8 cellular contexts compared by ENCODE assay signal in genomic region chr11:35418847-35419712, GRCh38. TPM values are rescaled to one million over a fixed set of nuclear protein-coding genes. Genes with fewer than 3 reads are reported as not detected.
DNase-seq lines count a peak whose midpoint lies in the region; ATAC-seq and TF ChIP-seq lines count a peak whose summit lies in the region.

TSS of gene SLC1A2 (minus strand) at chr11:35419558. CDS start at chr11:35418966, 592 bp downstream.

- no peak for TF ChIP-seq CTCF in WTC11 (IDR thresholded peaks at IDR 0.05)
- no peak for TF ChIP-seq CTCF in fibroblast of villous mesenchyme (IDR thresholded peaks at IDR 0.05; ENCODE audit: insufficient read depth, low read depth, low read length)

- POLR2A ChIA-PET in WTC11 (lab: Charles Lee), result interaction anchor here (0.6 kb wide), 1 partner anchor 1396 kb away, joined by 3 read pairs; no protein-coding TSS in a partner anchor

- ATAC-seq in WTC11 (peak; percentile 52), GM18867 (IDR thresholded peaks at IDR 0.05; ENCODE audit: unreplicated experiment) (no peak), GM19328 (IDR thresholded peaks at IDR 0.05; ENCODE audit: unreplicated experiment) (no peak)

- H3K27ac Mint-ChIP-seq in WTC11, result no peak within 1 kb of the TSS

- no peaks in the 10 kb centered on the region for H3K9me3 Mint-ChIP-seq in WTC11

- DNase-seq in Ammon's horn (ENCODE audit: low spot score), result peak; percentile 77
- peak; percentile 86 for DNase-seq in H7
- peak; percentile 71 for DNase-seq in WTC11 (ENCODE audit: low spot score)
- peak; percentile 23 for DNase-seq in fibroblast of villous mesenchyme (ENCODE audit: low read depth)
- no peak for DNase-seq in NCI-H2107 treated with DMSO at 0.1 percent for 48 hours (lab: John Stamatoyannopoulos, UW; ENCODE audit: unreplicated experiment)

- H3K4me1 Mint-ChIP-seq in WTC11, result peaks cover 21% of the 10 kb centered on the region

- CTCF ChIA-PET in WTC11 (lab: Charles Lee), result interaction anchor here (0.6 to 2.2 kb wide), 8 partner anchors 26 to 847 kb away, joined by 3 to 6 read pairs (median 3); partner anchors contain the start of gene PAMR1

- H2AFZ ChIP-seq in neuron (ENCODE audit: low read depth, low read length), result peak within 1 kb of the TSS; percentile 97

- H3K36me3 Mint-ChIP-seq in WTC11, result no peaks in the 10 kb centered on the region

- no peaks in the 10 kb centered on the region for H3K9me3 ChIP-seq in neuron (ENCODE audit: low read length)

- peaks cover 33% of the 10 kb centered on the region for H3K4me1 ChIP-seq in neuron (ENCODE audit: insufficient read depth, low read length)

- H3K27me3 ChIP-seq in H7 (ENCODE audit: control insufficient read depth, insufficient read depth, low read length) (peaks cover 80% of the 10 kb centered on the region), neuron (ENCODE audit: insufficient read depth, low read length) (peaks cover 72% of the 10 kb centered on the region)

- H3K36me3 ChIP-seq in H7 (replicated peaks; ENCODE audit: control insufficient read depth, insufficient read depth, low read length), result no peaks in the 10 kb centered on the region
- H3K36me3 ChIP-seq in neuron (ENCODE audit: insufficient read depth, low read length), result no peaks in the 10 kb centered on the region

- peaks cover 98% of the 10 kb centered on the region for H3K27me3 Mint-ChIP-seq in WTC11 (ENCODE audit: low read depth)

- H3K4me3 ChIP-seq in H7 (ENCODE audit: insufficient read depth, low read depth, low read length) (peak within 1 kb of the TSS; percentile 72), fibroblast of villous mesenchyme (ENCODE audit: low read depth, low read length) (peak within 1 kb of the TSS; percentile 35), neuron (ENCODE audit: low read length) (peak within 1 kb of the TSS; percentile 57)

- peak within 1 kb of the TSS; percentile 82 for H3K4me3 Mint-ChIP-seq in WTC11

TF ChIP-seq in WTC11, 78 proteins besides CTCF, POLR2A, EP300 and RAD21:
- 0 out of 2 replicates have a peak, but pooled peaks have one; percentile 21 for TF ChIP-seq ARID4B (CRISPR knock-in tag; IDR thresholded peaks at IDR 0.05; ENCODE audit: borderline replicate concordance)
- TF ChIP-seq HMGXB4 (CRISPR knock-in tag; IDR thresholded peaks at IDR 0.05), result peak; percentile 83; the same call in 1 of the 2 replicates
- TF ChIP-seq MAX (CRISPR knock-in tag; IDR thresholded peaks at IDR 0.05), result peak; percentile 24; the same call in 1 of the 2 replicates
- no peak; the same call in 1 of the 2 replicates for TF ChIP-seq ZBTB43 (CRISPR knock-in tag; IDR thresholded peaks at IDR 0.05)

RNA-seq across cellular contexts. Expression of gene SLC1A2, which starts in this region (rescaled TPM):
- 0.81 and 1.0 TPM in 2 replicates for total RNA-seq in H7 (2014; rRNA removed; shearing (Covaris generic))
- total RNA-seq in WTC11 (2021) (0.46 to 1.2 TPM (median 0.50 TPM) in 3 replicates), fibroblast of villous mesenchyme (18.7 and 23.7 TPM in 2 replicates)
